ENCODE assay signal across 19 cellular contexts in the genomic region with DNA sequence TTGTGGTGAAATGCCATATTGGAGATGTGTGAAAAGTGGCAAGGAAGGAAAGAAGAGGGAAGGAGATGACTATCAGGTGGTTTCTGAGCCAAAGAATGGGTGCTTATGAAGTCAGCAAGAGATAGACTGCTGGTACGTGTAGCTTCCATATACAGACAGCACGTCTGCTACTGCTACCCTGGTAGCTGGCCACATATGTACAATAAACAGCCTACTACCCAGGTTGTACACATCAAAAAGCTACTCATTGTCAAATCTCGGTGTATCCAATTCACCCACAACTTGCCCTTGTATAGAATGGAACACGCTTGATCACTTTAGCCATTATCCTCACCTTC.
DNase-seq lines count a peak whose midpoint lies in the region; ATAC-seq, FAIRE-seq and TF ChIP-seq lines count a peak whose summit lies in the region.
"Had no signal": no experiment of that assay in that cellular context is flagged by ENCODE, and none has a peak within 500 bp of the region (broad histone marks: within the 10 kb centered on the region; RNA-seq: fewer than 3 reads in every experiment).

No MANE protein-coding gene starts in this region.

- no peaks in the 10 kb centered on the region for H3K79me2 ChIP-seq in OCI-LY3 (ENCODE audit: low read length)

- no peaks in the 10 kb centered on the region for H3K27me3 ChIP-seq in OCI-LY3 (ENCODE audit: low read depth, low read length)

- DNase-seq in DMS79 treated with DMSO at 0.1 percent for 48 hours (lab: John Stamatoyannopoulos, UW) (peak; percentile 60), DMS79 (lab: John Stamatoyannopoulos, UW) (no peak), NCI-H1092 (lab: John Stamatoyannopoulos, UW) (no peak), Ammon's horn (ENCODE audit: low spot score) (no peak), kidney (no peak)
- no peak for DNase-seq in activated CD4-positive, alpha-beta T cell treated with anti-CD3 and anti-CD28 coated beads for 4 hours
- DNase-seq: 8988T; CD4-positive, CD25-positive, alpha-beta regulatory T cell; EL; HFFc6; NCI-H1694; NCI-H510A; NCI-H774; PC-9 had no signal

- H3K36me3 ChIP-seq in OCI-LY3 (replicated peaks; ENCODE audit: low read depth, low read length) (no peaks in the 10 kb centered on the region), kidney (ENCODE audit: control insufficient read depth in 1 of 2, insufficient read depth in 2 of 2, low read length in 2 of 2) (no peaks in the 10 kb centered on the region)

- H3K4me1 ChIP-seq in OCI-LY3 (ENCODE audit: low read length): peaks cover 13% of the 10 kb centered on the region
- no peaks in the 10 kb centered on the region for H3K4me1 ChIP-seq in kidney (ENCODE audit: control insufficient read depth in 1 of 2, insufficient read depth in 1 of 2, low read depth in 1 of 2, low read length in 2 of 2)

- peak overlapping the region; percentile 35 for H3K4me2 ChIP-seq in OCI-LY3 (ENCODE audit: low read length)
- H3K4me2 ChIP-seq: PC-9 had no signal

- no peak overlapping the region for H2AFZ ChIP-seq in OCI-LY3 (ENCODE audit: low read depth, low read length)
- H2AFZ ChIP-seq: PC-9 had no signal

- H3K9me3 ChIP-seq in OCI-LY3 (ENCODE audit: insufficient read depth, low read length): no peaks in the 10 kb centered on the region
- no peaks in the 10 kb centered on the region for H3K9me3 ChIP-seq in kidney (ENCODE audit: control insufficient read depth in 1 of 2, low read length in 2 of 2)

- H3K9ac ChIP-seq in OCI-LY3 (ENCODE audit: low read length) (no peak overlapping the region), kidney (ENCODE audit: low read length in 2 of 2) (no peak overlapping the region)

- peak; percentile 15 for ATAC-seq in HG02870 (IDR thresholded peaks at IDR 0.05; ENCODE audit: unreplicated experiment)
- ATAC-seq: K562 had no signal

- H3K27ac ChIP-seq in OCI-LY3 (ENCODE audit: low read length) (no peak overlapping the region), kidney (ENCODE audit: low read depth in 2 of 2, low read length in 2 of 2) (no peak overlapping the region)
- H3K27ac ChIP-seq: PC-9, RWPE1 had no signal

- no peak for FAIRE-seq in kidney (lab: Jason Lieb, UNC)
- FAIRE-seq: H54, K562 had no signal

- H4K20me1 ChIP-seq in OCI-LY3 (ENCODE audit: insufficient read depth, low read length): no peaks in the 10 kb centered on the region

- H3K4me3 ChIP-seq in OCI-LY3 (ENCODE audit: low read length): no peak overlapping the region
- H3K4me3 ChIP-seq in kidney (ENCODE audit: low read length in 2 of 2): no peak overlapping the region
- H3K4me3 ChIP-seq: K562, PC-9 had no signal

- TF ChIP-seq CTCF in OCI-LY3 (IDR thresholded peaks at IDR 0.05; ENCODE audit: low read depth, low read length) (no peak), kidney (IDR thresholded peaks at IDR 0.05; ENCODE audit: borderline replicate concordance, extremely low read depth, insufficient read depth) (no peak)

- intact Hi-C loops in kidney (cut with DNase I): no loop called here
